29 cellular contexts compared by ENCODE assay signal in the genomic region with DNA sequence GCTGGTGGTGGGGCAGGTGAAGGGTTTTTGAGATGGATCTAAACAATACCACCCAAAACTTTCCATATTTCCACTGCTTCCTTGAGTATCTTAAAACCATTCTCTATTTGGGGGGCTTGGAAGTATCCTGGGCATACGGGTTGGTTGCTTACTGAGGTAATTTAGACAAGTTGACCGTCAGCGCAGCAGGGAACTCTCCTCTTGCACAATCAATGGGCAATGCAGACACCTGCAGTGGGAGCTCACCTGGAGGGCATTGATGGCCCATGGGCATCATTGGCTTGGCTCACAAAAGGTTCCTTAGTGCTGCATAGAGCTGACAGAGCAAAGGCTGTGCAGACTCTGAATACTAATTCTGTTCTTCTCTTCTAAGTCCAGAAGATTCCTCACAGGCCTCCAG.
"Had no signal": no experiment of that assay in that cellular context is flagged by ENCODE, and none has a peak within 500 bp of the region (broad histone marks: within the 10 kb centered on the region; RNA-seq: fewer than 3 reads in every experiment).

No MANE protein-coding gene starts in this region.

- H3K27ac ChIP-seq: ascending aorta, cardiac muscle cell, VCaP had no signal

- H3K36me3 ChIP-seq: ascending aorta, cardiac muscle cell had no signal

- ATAC-seq: activated CD8-positive, alpha-beta memory T cell treated with anti-CD3 and anti-CD28 coated beads, Interleukin-2, amount 10 ng/mL, durations not matched to agents 7 days and 5 days; activated CD8-positive, alpha-beta T cell treated with anti-CD3 and anti-CD28 coated beads for 36 hours; activated naive CD8-positive, alpha-beta T cell treated with anti-CD3 and anti-CD28 coated beads, Interleukin-2, amount 50 U/mL, for 24 hours had no signal

- H3K27me3 ChIP-seq: ascending aorta, cardiac muscle cell had no signal

- FAIRE-seq: bronchial epithelial cell, TTC549 had no signal

- DNase-seq: activated B cell treated with CpG ODN at 0.5 μM for 24 hours; activated CD4-positive, alpha-beta memory T cell treated with anti-CD3 and anti-CD28 coated beads for 36 hours; activated CD4-positive, alpha-beta T cell treated with anti-CD3 and anti-CD28 coated beads for 4 hours; activated CD4-positive, alpha-beta T cell treated with anti-CD3 and anti-CD28 coated beads, Interleukin-2, amount 10 ng/mL, durations not matched to agents 24 days and 14 days; activated CD4-positive, alpha-beta T cell treated with anti-CD3 and anti-CD28 coated beads, Interleukin-2, amount 50 U/mL, for 1 hour; activated CD4-positive, alpha-beta T cell treated with anti-CD3 and anti-CD28 coated beads, Interleukin-2, amount 50 U/mL, for 4 hours; activated CD4-positive, CD25-positive, alpha-beta regulatory T cell treated with anti-CD3 and anti-CD28 coated beads, Interleukin-2, amount 50 U/mL, for 72 hours; activated CD8-positive, alpha-beta memory T cell treated with anti-CD3 and anti-CD28 coated beads, Interleukin-2, amount 10 ng/mL, durations not matched to agents 7 days and 5 days; activated CD8-positive, alpha-beta memory T cell treated with anti-CD3 and anti-CD28 coated beads, Interleukin-2, amount 50 U/mL, for 48 hours; activated CD8-positive, alpha-beta T cell treated with anti-CD3 and anti-CD28 coated beads for 36 hours; activated effector memory CD4-positive, alpha-beta T cell treated with Interleukin-2 at 50 U/mL for 16 hours; activated gamma-delta T cell; activated naive CD4-positive, alpha-beta T cell treated with anti-CD3 and anti-CD28 coated beads, Interleukin-2, amount 10 ng/mL, durations not matched to agents 7 days and 5 days; activated naive CD4-positive, alpha-beta T cell treated with Interleukin-2 at 50 U/mL for 16 hours; activated naive CD8-positive, alpha-beta T cell treated with anti-CD3 and anti-CD28 coated beads, Interleukin-2, amount 10 ng/mL, durations not matched to agents 7 days and 5 days; activated naive CD8-positive, alpha-beta T cell treated with anti-CD3 and anti-CD28 coated beads, Interleukin-2, amount 50 U/mL, for 24 hours; activated T-cell treated with anti-CD3 and anti-CD28 coated beads, Interleukin-2, amount 50 U/mL, for 24 hours; activated T-cell treated with anti-CD3 and anti-CD28 coated beads, Interleukin-2, amount 50 U/mL, for 48 hours; amygdala; anterior cingulate cortex; central memory CD4-positive, alpha-beta T cell; T-helper 1 cell; T-helper 2 cell; T-helper 9 cell had no signal

- H3K4me3 ChIP-seq: ascending aorta, cardiac muscle cell had no signal

- H3K4me1 ChIP-seq: ascending aorta had no signal

- H3K9me3 ChIP-seq: ascending aorta had no signal
